Comparison of ENCODE assay signal across 19 cellular contexts in genomic region chr13:98835156-98835555, GRCh38.
"Had no signal": no experiment of that assay in that cellular context is flagged by ENCODE, and none has a peak within 500 bp of the region (broad histone marks: within the 10 kb centered on the region; RNA-seq: fewer than 3 reads in every experiment).

No MANE protein-coding gene starts in this region.

- H3K27me3 Mint-ChIP-seq: activated naive CD4-positive, alpha-beta T cell treated with anti-CD3 and anti-CD28 coated beads, Interleukin-2, amount 10 ng/mL, durations not matched to agents 7 days and 5 days had no signal

- H3K4me3 Mint-ChIP-seq: activated naive CD4-positive, alpha-beta T cell treated with anti-CD3 and anti-CD28 coated beads, Interleukin-2, amount 10 ng/mL, durations not matched to agents 7 days and 5 days; dendritic cell treated with granulocyte-macrophage colony-stimulating factor and Interleukin-4, amounts not matched to agents 40 ng/mL and 50 ng/mL, for 4 days had no signal

- H3K27ac ChIP-seq: ascending aorta, esophagus muscularis mucosa, gastroesophageal sphincter, heart left ventricle, left lung, thyroid gland had no signal

- H3K27ac Mint-ChIP-seq: activated naive CD4-positive, alpha-beta T cell treated with anti-CD3 and anti-CD28 coated beads, Interleukin-2, amount 10 ng/mL, durations not matched to agents 7 days and 5 days; dendritic cell treated with granulocyte-macrophage colony-stimulating factor and Interleukin-4, amounts not matched to agents 40 ng/mL and 50 ng/mL, for 4 days had no signal

- H3K4me3 ChIP-seq: ascending aorta, esophagus muscularis mucosa, gastroesophageal sphincter, heart left ventricle, left lung, thyroid gland had no signal

- H3K27me3 ChIP-seq: ascending aorta, esophagus muscularis mucosa, gastroesophageal sphincter, heart left ventricle, left lung, thyroid gland had no signal

- ATAC-seq: gastroesophageal sphincter, heart left ventricle, left lung had no signal

- H3K4me1 Mint-ChIP-seq: activated naive CD4-positive, alpha-beta T cell treated with anti-CD3 and anti-CD28 coated beads, Interleukin-2, amount 10 ng/mL, durations not matched to agents 7 days and 5 days had no signal

- H3K9me3 ChIP-seq: ascending aorta, esophagus muscularis mucosa, gastroesophageal sphincter, heart left ventricle, left lung, thyroid gland had no signal

- H3K9me3 Mint-ChIP-seq: activated naive CD4-positive, alpha-beta T cell treated with anti-CD3 and anti-CD28 coated beads, Interleukin-2, amount 10 ng/mL, durations not matched to agents 7 days and 5 days; dendritic cell treated with granulocyte-macrophage colony-stimulating factor and Interleukin-4, amounts not matched to agents 40 ng/mL and 50 ng/mL, for 4 days had no signal

- DNase-seq: activated CD4-positive, alpha-beta T cell treated with anti-CD3 and anti-CD28 coated beads, Interleukin-2, amount 50 U/mL, for 1 hour; activated CD4-positive, CD25-positive, alpha-beta regulatory T cell treated with anti-CD3 and anti-CD28 coated beads, Interleukin-2, amount 50 U/mL, for 72 hours; activated CD8-positive, alpha-beta memory T cell treated with anti-CD3 and anti-CD28 coated beads, Interleukin-2, amount 50 U/mL, for 4 hours; activated effector memory CD4-positive, alpha-beta T cell treated with Interleukin-2 at 50 U/mL for 16 hours; activated naive CD4-positive, alpha-beta T cell treated with anti-CD3 and anti-CD28 coated beads, Interleukin-2, amount 10 ng/mL, durations not matched to agents 7 days and 5 days; activated T-cell treated with anti-CD3 and anti-CD28 coated beads, Interleukin-2, amount 50 U/mL, for 48 hours; effector CD8-positive, alpha-beta T cell; heart left ventricle; kidney; left lung; midbrain; retina; stimulated activated CD8-positive, alpha-beta memory T cell treated with anti-CD3 and anti-CD28 coated beads, Interleukin-4, amount 100 ng/mL, for 48 hours; stimulated activated naive CD4-positive, alpha-beta T cell; thyroid gland had no signal
